In genomic region chr22:46613606-46613997, GRCh38 we compare ENCODE assay signal across 8 cellular contexts. TPM values are rescaled to one million over a fixed set of nuclear protein-coding genes. Genes with fewer than 3 reads are reported as not detected.
DNase-seq lines count a peak whose midpoint lies in the region; ATAC-seq and TF ChIP-seq lines count a peak whose summit lies in the region.

No MANE protein-coding gene starts in this region.

- no peaks in the 10 kb centered on the region for H3K27me3 ChIP-seq in trophoblast cell (ENCODE audit: insufficient read depth, low read length)

- H3K79me2 ChIP-seq in trophoblast cell (ENCODE audit: control insufficient read depth, insufficient read depth, low read length, poor library complexity): no peaks in the 10 kb centered on the region

- H3K79me1 ChIP-seq in trophoblast cell (ENCODE audit: low read length): no peaks in the 10 kb centered on the region

- peak; percentile 4 for ATAC-seq in left colon

- no peak overlapping the region for H3K4me3 ChIP-seq in trophoblast cell (ENCODE audit: low read depth, low read length)

- H3K4me2 ChIP-seq in trophoblast cell (ENCODE audit: low read length): no peak overlapping the region

- no peak overlapping the region for H3K23ac ChIP-seq in trophoblast cell (ENCODE audit: low read length)

- H3K4me1 ChIP-seq in trophoblast cell (ENCODE audit: control insufficient read depth in 1 of 2, insufficient read depth in 2 of 2, low read length in 2 of 2): peaks cover 7 to 9% of the 10 kb centered on the region in 2 experiments

- H3K18ac ChIP-seq in trophoblast cell (ENCODE audit: low read length): no peak overlapping the region

- CTCF ChIA-PET in activated naive CD4-positive, alpha-beta T cell treated with anti-CD3 and anti-CD28 coated beads for 36 hours (lab: Charles Lee): interaction anchor here (0.6 kb wide), 1 partner anchor 66 kb away, joined by 4 read pairs; no protein-coding TSS in a partner anchor

- no peak overlapping the region for H3K4ac ChIP-seq in trophoblast cell (ENCODE audit: low read depth, low read length)

- no peak overlapping the region for H2BK120ac ChIP-seq in trophoblast cell (ENCODE audit: insufficient read depth, low read length, poor library complexity)

- no peak overlapping the region for H3K27ac ChIP-seq in trophoblast cell (ENCODE audit: low read depth, low read length)

- no peaks in the 10 kb centered on the region for H3K27me3 Mint-ChIP-seq in activated naive CD4-positive, alpha-beta T cell treated with anti-CD3 and anti-CD28 coated beads for 36 hours (ENCODE audit: low read depth)
- no peaks in the 10 kb centered on the region for H3K27me3 Mint-ChIP-seq in type B pancreatic cell

- peak; percentile 64 for DNase-seq in activated naive CD4-positive, alpha-beta T cell treated with anti-CD3 and anti-CD28 coated beads for 36 hours
- no peak for DNase-seq in activated naive CD4-positive, alpha-beta T cell treated with anti-CD3 and anti-CD28 coated beads, Interleukin-2, amount 50 U/mL, for 16 hours
- DNase-seq in activated CD8-positive, alpha-beta memory T cell treated with anti-CD3 and anti-CD28 coated beads, Interleukin-2, amount 50 U/mL, for 48 hours: peak; percentile 68
- DNase-seq in left colon (peak in 1 of 2 donors; percentile 59), type B pancreatic cell (ENCODE audit: extremely low spot score, unreplicated experiment) (no peak), trophoblast cell (no peak), ecto neural progenitor cell (ENCODE audit: low spot score) (no peak), pons (ENCODE audit: low spot score) (no peak)

- H3K36me3 Mint-ChIP-seq in activated naive CD4-positive, alpha-beta T cell treated with anti-CD3 and anti-CD28 coated beads for 36 hours (ENCODE audit: low read depth): no peaks in the 10 kb centered on the region
- H3K36me3 Mint-ChIP-seq in type B pancreatic cell: no peaks in the 10 kb centered on the region

- no peaks in the 10 kb centered on the region for H3K9me3 Mint-ChIP-seq in activated naive CD4-positive, alpha-beta T cell treated with anti-CD3 and anti-CD28 coated beads for 36 hours
- H3K9me3 Mint-ChIP-seq in type B pancreatic cell: no peaks in the 10 kb centered on the region

- no peak overlapping the region for H2BK12ac ChIP-seq in trophoblast cell (ENCODE audit: low read length)

- no peak overlapping the region for H2AFZ ChIP-seq in trophoblast cell (ENCODE audit: insufficient read depth, low read length, poor library complexity)

- peaks cover 6% of the 10 kb centered on the region for H3K9me3 ChIP-seq in trophoblast cell (ENCODE audit: insufficient read depth, low read depth, low read length)

- peak overlapping the region; percentile 91 for H3K27ac Mint-ChIP-seq in activated naive CD4-positive, alpha-beta T cell treated with anti-CD3 and anti-CD28 coated beads for 36 hours
- peak overlapping the region; percentile 76 for H3K27ac Mint-ChIP-seq in type B pancreatic cell

- no peak overlapping the region for H3K9ac ChIP-seq in trophoblast cell (ENCODE audit: low read length)

- no peak overlapping the region for H4K8ac ChIP-seq in trophoblast cell (ENCODE audit: low read depth, low read length)

- no peak overlapping the region for H4K91ac ChIP-seq in trophoblast cell (ENCODE audit: low read depth, low read length)

- peak overlapping the region; percentile 85 for H3K4me3 Mint-ChIP-seq in activated naive CD4-positive, alpha-beta T cell treated with anti-CD3 and anti-CD28 coated beads for 36 hours
- peak overlapping the region; percentile 17 for H3K4me3 Mint-ChIP-seq in type B pancreatic cell

- no peak overlapping the region for H3K14ac ChIP-seq in trophoblast cell (ENCODE audit: low read length)

- TF ChIP-seq CTCF in type B pancreatic cell (conservative IDR thresholded peaks at IDR 0.05): no peak

- H2BK5ac ChIP-seq in trophoblast cell (ENCODE audit: low read depth, low read length, poor library complexity): no peak overlapping the region

- no CpG with 5 or more reads among the region's 10 CpGs for WGBS in trophoblast cell (ENCODE audit: extremely low coverage, insufficient coverage, insufficient read length)

- no peaks in the 10 kb centered on the region for H3K36me3 ChIP-seq in trophoblast cell (ENCODE audit: control insufficient read depth in 1 of 2, insufficient read depth in 2 of 2, low read length in 2 of 2)

- no peak overlapping the region for H4K12ac ChIP-seq in trophoblast cell (ENCODE audit: low read depth, low read length)

- H2AK5ac ChIP-seq in trophoblast cell (ENCODE audit: low read length): no peak overlapping the region

- H3K4me1 Mint-ChIP-seq in activated naive CD4-positive, alpha-beta T cell treated with anti-CD3 and anti-CD28 coated beads for 36 hours (ENCODE audit: low read depth): peaks cover 26% of the 10 kb centered on the region
- H3K4me1 Mint-ChIP-seq in type B pancreatic cell (ENCODE audit: unreplicated experiment): peaks cover 31% of the 10 kb centered on the region

- intact Hi-C loops in activated naive CD4-positive, alpha-beta T cell treated with anti-CD3 and anti-CD28 coated beads for 36 hours (cut with micrococcal nuclease): loop anchor here (1.0 to 5.0 kb wide), 4 partner anchors 21 to 177 kb away; partner anchors contain the start of gene CERK
- intact Hi-C loops in left colon (cut with DNase I, micrococcal nuclease): no loop called here

RNA-seq across cellular contexts. Expression of gene GRAMD4, which starts 6.6 kb away (rescaled TPM):
- total RNA-seq in activated naive CD4-positive, alpha-beta T cell treated with anti-CD3 and anti-CD28 coated beads for 36 hours: 10 to 100 TPM; 34.3 to 35.4 TPM
- total RNA-seq in left colon (100 to 1,000 TPM; 178 to 213 TPM), type B pancreatic cell (ENCODE audit: low replicate concordance) (56.4 and 80.9 TPM in 2 replicates)
- 10.6 and 11.0 TPM in 2 replicates for polyA plus RNA-seq in trophoblast cell (2013)

Comparison
In these comparisons a context has a peak if more than half of its experiments do, and no peak if none do; other contexts are left out.
1. DNase-seq: peak in activated naive CD4-positive, alpha-beta T cell treated with anti-CD3 and anti-CD28 coated beads for 36 hours (single experiment) and activated CD8-positive, alpha-beta memory T cell treated with anti-CD3 and anti-CD28 coated beads, Interleukin-2, amount 50 U/mL, for 48 hours (single experiment); none in activated naive CD4-positive, alpha-beta T cell treated with anti-CD3 and anti-CD28 coated beads, Interleukin-2, amount 50 U/mL, for 16 hours (single experiment), type B pancreatic cell (single experiment), trophoblast cell (0 of 2), ecto neural progenitor cell (single experiment) and pons (single experiment).